In genomic region chr16:88067530-88068411, GRCh38 we compare ENCODE assay signal across 25 cellular contexts.
DNase-seq lines count a peak whose midpoint lies in the region; ATAC-seq, FAIRE-seq and TF ChIP-seq lines count a peak whose summit lies in the region.
"Had no signal": no experiment of that assay in that cellular context is flagged by ENCODE, and none has a peak within 500 bp of the region (broad histone marks: within the 10 kb centered on the region; RNA-seq: fewer than 3 reads in every experiment).

No MANE protein-coding gene starts in this region.

- no peak for DNase-seq in MM.1S
- peak; percentile 89 for DNase-seq in chondrocyte (ENCODE audit: low spot score)
- DNase-seq in sciatic nerve (ENCODE audit: low spot score), result peak; percentile 53
- DNase-seq in RCC 7860 (ENCODE audit: low spot score), result no peak
- DNase-seq in upper lobe of left lung, result no peak
- no peak for DNase-seq in SHP77 treated with DMSO at 0.1 percent for 48 hours (lab: John Stamatoyannopoulos, UW)
- DNase-seq: activated CD4-positive, alpha-beta T cell treated with anti-CD3 and anti-CD28 coated beads for 48 hours; activated T-cell treated with anti-CD3 and anti-CD28 coated beads, Interleukin-2, amount 50 U/mL, for 4 hours; BE2C; DMS53; HFFc6; hypothalamus; immature natural killer cell; mesendoderm; NCI-H1417; NCI-H2029 treated with DMSO at 0.1 percent for 48 hours; NCI-H446 had no signal

- H3K27me3 Mint-ChIP-seq in chondrocyte (ENCODE audit: low read depth), result no peaks in the 10 kb centered on the region

- H3K4me2 ChIP-seq in BLaER1 treated with 17β-estradiol and CSF1 and Interleukin-3, amounts not matched to agents 10 nM and 100 nM, result peak overlapping the region; percentile 75 to 98 (median 97)
- H3K4me2 ChIP-seq in MM.1S (ENCODE audit: low read depth, low read length), result peak overlapping the region; percentile 54; the same call in 1 of the 2 replicates
- H3K4me2 ChIP-seq: KMS-11 had no signal

- H4K20me1 ChIP-seq in BLaER1 treated with 17β-estradiol and CSF1 and Interleukin-3, amounts not matched to agents 10 nM and 100 nM, result peaks cover 0 to 39% (median 0%) of the 10 kb centered on the region in 11 experiments; a peak in 5 of 22 replicates
- H4K20me1 ChIP-seq in MM.1S (ENCODE audit: insufficient read depth, low read length), result no peaks in the 10 kb centered on the region

- 91 to 93% methylated on average over 35 to 40 of the region's 40 CpGs for whole genome bisulfite sequencing in upper lobe of left lung, 2 donors

- intact Hi-C loops in sciatic nerve (cut with DNase I), result no loop called here

- H3K9me3 Mint-ChIP-seq in chondrocyte (ENCODE audit: low read depth), result no peaks in the 10 kb centered on the region
- H3K9me3 Mint-ChIP-seq: activated T-cell treated with anti-CD3 and anti-CD28 coated beads, Interleukin-2, amount 50 U/mL, for 4 hours; HFFc6; immature natural killer cell had no signal

- H3K4me3 Mint-ChIP-seq in chondrocyte (ENCODE audit: unreplicated experiment), result no peak overlapping the region
- H3K4me3 Mint-ChIP-seq: activated T-cell treated with anti-CD3 and anti-CD28 coated beads, Interleukin-2, amount 50 U/mL, for 4 hours; HFFc6; immature natural killer cell had no signal

- peaks cover 7 to 45% (median 24%) of the 10 kb centered on the region in 11 experiments; a peak in 21 of 22 replicates for H3K36me3 ChIP-seq in BLaER1 treated with 17β-estradiol and CSF1 and Interleukin-3, amounts not matched to agents 10 nM and 100 nM
- no peaks in the 10 kb centered on the region for H3K36me3 ChIP-seq in MM.1S (replicated peaks; ENCODE audit: insufficient read depth, low read length)
- H3K36me3 ChIP-seq in upper lobe of left lung, result peaks cover 9 to 78% (median 41%) of the 10 kb centered on the region in 4 donors
- H3K36me3 ChIP-seq: BE2C had no signal

- no peaks in the 10 kb centered on the region for H3K9me3 ChIP-seq in BLaER1 treated with 17β-estradiol and CSF1 and Interleukin-3, amounts not matched to agents 10 nM and 100 nM (replicated peaks in 1 of 11)
- H3K9me3 ChIP-seq in MM.1S (replicated peaks; ENCODE audit: insufficient read depth, low read length) (no peaks in the 10 kb centered on the region), upper lobe of left lung (no peaks in the 10 kb centered on the region)
- H3K9me3 ChIP-seq: BE2C, gastroesophageal sphincter, prostate gland, SJSA1, tibial artery had no signal

- peak overlapping the region in 7 of 10 experiments; percentile 12 to 54 (median 42); a peak in 14 of 20 replicates for H3K4me3 ChIP-seq in BLaER1 treated with 17β-estradiol and CSF1 and Interleukin-3, amounts not matched to agents 10 nM and 100 nM
- H3K4me3 ChIP-seq in MM.1S (ENCODE audit: low read length) (peak overlapping the region; percentile 41; the same call in 1 of the 2 replicates), upper lobe of left lung (no peak overlapping the region)
- H3K4me3 ChIP-seq: gastroesophageal sphincter, prostate gland, SJSA1, tibial artery had no signal

- TF ChIP-seq POLR2A in upper lobe of left lung (IDR thresholded peaks at IDR 0.05), result no peak

- no peak for TF ChIP-seq EP300 in upper lobe of left lung (IDR thresholded peaks at IDR 0.05)

- H3K27ac Mint-ChIP-seq in chondrocyte (ENCODE audit: unreplicated experiment), result no peak overlapping the region
- H3K27ac Mint-ChIP-seq: HFFc6, immature natural killer cell had no signal

- peaks cover 0 to 12% (median 0%) of the 10 kb centered on the region in 11 experiments; a peak in 4 of 22 replicates for H3K27me3 ChIP-seq in BLaER1 treated with 17β-estradiol and CSF1 and Interleukin-3, amounts not matched to agents 10 nM and 100 nM
- H3K27me3 ChIP-seq in MM.1S (replicated peaks; ENCODE audit: insufficient read depth, low read length), result no peaks in the 10 kb centered on the region
- no peaks in the 10 kb centered on the region for H3K27me3 ChIP-seq in upper lobe of left lung
- H3K27me3 ChIP-seq: BE2C, gastroesophageal sphincter, SJSA1, tibial artery had no signal

- H2AFZ ChIP-seq in MM.1S (ENCODE audit: low read length), result no peak overlapping the region

- H3K4me1 ChIP-seq in BLaER1 treated with 17β-estradiol and CSF1 and Interleukin-3, amounts not matched to agents 10 nM and 100 nM, result peaks cover 50 to 100% (median 96%) of the 10 kb centered on the region in 10 experiments
- H3K4me1 ChIP-seq in MM.1S (ENCODE audit: low read length), result peaks cover 16% of the 10 kb centered on the region
- peaks cover 0 to 3% (median 1%) of the 10 kb centered on the region in 4 donors for H3K4me1 ChIP-seq in upper lobe of left lung
- H3K4me1 ChIP-seq: BE2C, prostate gland had no signal

- peaks cover 22% of the 10 kb centered on the region for H3K4me1 Mint-ChIP-seq in chondrocyte (ENCODE audit: low read depth)

- H3K9ac ChIP-seq in BLaER1 treated with 17β-estradiol and CSF1 and Interleukin-3, amounts not matched to agents 10 nM and 100 nM, result peak overlapping the region in 10 of 11 experiments; percentile 28 to 81 (median 67); a peak in 18 of 22 replicates
- H3K9ac ChIP-seq in MM.1S (ENCODE audit: low read length), result peak overlapping the region; percentile 66; the same call in 1 of the 2 replicates
- H3K9ac ChIP-seq: KMS-11 had no signal

- no peak for TF ChIP-seq CTCF in MM.1S (IDR thresholded peaks at IDR 0.05; ENCODE audit: low read length)
- no peak for TF ChIP-seq CTCF in chondrocyte (IDR thresholded peaks at IDR 0.05)
- no peak for TF ChIP-seq CTCF in upper lobe of left lung (IDR thresholded peaks at IDR 0.05)

- H3K79me2 ChIP-seq in MM.1S (ENCODE audit: low read length), result no peaks in the 10 kb centered on the region

- peaks cover 11% of the 10 kb centered on the region for H3K36me3 Mint-ChIP-seq in chondrocyte (ENCODE audit: low read depth)

- H3F3A ChIP-seq in MM.1S (ENCODE audit: insufficient read depth, low read length), result peaks cover 15% of the 10 kb centered on the region

- FAIRE-seq in RCC 7860 (lab: Jason Lieb, UNC), result no peak
- FAIRE-seq: GM18507 had no signal

- H3K9me2 ChIP-seq in MM.1S (replicated peaks; ENCODE audit: insufficient read depth, low read length), result no peaks in the 10 kb centered on the region

- peak overlapping the region in 9 of 11 experiments; percentile 44 to 88 (median 77); a peak in 17 of 22 replicates for H3K27ac ChIP-seq in BLaER1 treated with 17β-estradiol and CSF1 and Interleukin-3, amounts not matched to agents 10 nM and 100 nM
- H3K27ac ChIP-seq in MM.1S (ENCODE audit: low read length) (peak overlapping the region; percentile 99), upper lobe of left lung (no peak overlapping the region)
- H3K27ac ChIP-seq: gastroesophageal sphincter, KMS-11, prostate gland, SJSA1, tibial artery had no signal

- ATAC-seq in sciatic nerve (no peak), upper lobe of left lung (ENCODE audit: low FRiP score in 2 of 2) (no peak)
- ATAC-seq: activated T-cell treated with anti-CD3 and anti-CD28 coated beads, Interleukin-2, amount 50 U/mL, for 4 hours; gastroesophageal sphincter; Panc1 had no signal

Comparison
In these comparisons a context has a peak if more than half of its experiments do, and no peak if none do; other contexts are left out.
1. H3K27ac ChIP-seq: peak in BLaER1 treated with 17β-estradiol and CSF1 and Interleukin-3, amounts not matched to agents 10 nM and 100 nM (9 of 11) and MM.1S (single experiment); none in upper lobe of left lung (0 of 4).
2. H3K4me3 ChIP-seq: peak in BLaER1 treated with 17β-estradiol and CSF1 and Interleukin-3, amounts not matched to agents 10 nM and 100 nM (7 of 10) and MM.1S (single experiment); none in upper lobe of left lung (0 of 4).
3. DNase-seq: peak in chondrocyte (single experiment) and sciatic nerve (single experiment); none in MM.1S (single experiment), RCC 7860 (single experiment), upper lobe of left lung (0 of 2) and SHP77 treated with DMSO at 0.1 percent for 48 hours (single experiment).